ENCODE assay signal across 25 cellular contexts in genomic region chr4:52892880-52893279, GRCh38. TPM values are rescaled to one million over a fixed set of nuclear protein-coding genes. Genes with fewer than 3 reads are reported as not detected.
"Had no signal": no experiment of that assay in that cellular context is flagged by ENCODE, and none has a peak within 500 bp of the region (broad histone marks: within the 10 kb centered on the region; RNA-seq: fewer than 3 reads in every experiment).

No MANE protein-coding gene starts in this region.

- DNase-seq: activated CD4-positive, alpha-beta T cell treated with anti-CD3 and anti-CD28 coated beads for 48 hours; activated CD4-positive, alpha-beta T cell treated with anti-CD3 and anti-CD28 coated beads, Interleukin-2, amount 50 U/mL, for 48 hours; activated CD8-positive, alpha-beta memory T cell treated with anti-CD3 and anti-CD28 coated beads for 24 hours; activated gamma-delta T cell; activated naive CD4-positive, alpha-beta T cell treated with anti-CD3 and anti-CD28 coated beads, Interleukin-2, amount 50 U/mL, for 16 hours; central memory CD4-positive, alpha-beta T cell; colonic mucosa; effector memory CD4-positive, alpha-beta T cell; left lung; ovary; retina; stimulated activated CD4-positive, alpha-beta T cell treated with anti-CD3 and anti-CD28 coated beads, Interleukin-12 subunit alpha, Interleukin-12 subunit beta, amount 100 ng/mL, for 4 hours; stimulated activated CD4-positive, alpha-beta T cell treated with anti-CD3 and anti-CD28 coated beads, Interleukin-4, amount 100 ng/mL, for 1 hour; stimulated activated naive CD8-positive, alpha-beta T cell treated with anti-CD3 and anti-CD28 coated beads, Interleukin-15, Interleukin-2, amounts not matched to agents 100 U/mL and 50 U/mL, for 24 hours; T-helper 17 cell; testis; transverse colon; WERI-Rb-1 had no signal

- H3K4me1 Mint-ChIP-seq: T-helper 17 cell had no signal

- H3K27me3 ChIP-seq: breast epithelium, colonic mucosa, left lung, ovary, testis, transverse colon had no signal

- H3K4me3 ChIP-seq: breast epithelium, colonic mucosa, left lung, lung, ovary, skin epidermis, testis, transverse colon had no signal

- H3K9me3 ChIP-seq: breast epithelium, colonic mucosa, left lung, ovary, testis, transverse colon had no signal

- H3K27ac ChIP-seq: breast epithelium, colonic mucosa, left lung, ovary, skin epidermis, testis, transverse colon, WERI-Rb-1 had no signal

- H3K4me3 Mint-ChIP-seq: T-helper 17 cell had no signal

- H3K27me3 Mint-ChIP-seq: progenitor cell of endocrine pancreas, T-helper 17 cell had no signal

- H3K27ac Mint-ChIP-seq: progenitor cell of endocrine pancreas, T-helper 17 cell had no signal

- H3K36me3 ChIP-seq: breast epithelium, colonic mucosa, left lung, ovary, transverse colon, WERI-Rb-1 had no signal

- ATAC-seq: activated CD4-positive, CD25-positive, alpha-beta regulatory T cell treated with anti-CD3 and anti-CD28 coated beads, Interleukin-2, amount 50 U/mL, for 24 hours; left lung; sciatic nerve; stimulated activated naive CD8-positive, alpha-beta T cell treated with anti-CD3 and anti-CD28 coated beads, Interleukin-15, Interleukin-2, amounts not matched to agents 100 U/mL and 50 U/mL, for 24 hours; T-helper 17 cell had no signal

- H3K4me1 ChIP-seq: breast epithelium, colonic mucosa, left lung, testis, transverse colon had no signal

RNA-seq across cellular contexts. Expression of gene RASL11B, which starts 30.8 kb away (rescaled TPM):
- total RNA-seq: dermis microvascular lymphatic vessel endothelial cell, T-helper 17 cell had no signal
